In the genomic region with DNA sequence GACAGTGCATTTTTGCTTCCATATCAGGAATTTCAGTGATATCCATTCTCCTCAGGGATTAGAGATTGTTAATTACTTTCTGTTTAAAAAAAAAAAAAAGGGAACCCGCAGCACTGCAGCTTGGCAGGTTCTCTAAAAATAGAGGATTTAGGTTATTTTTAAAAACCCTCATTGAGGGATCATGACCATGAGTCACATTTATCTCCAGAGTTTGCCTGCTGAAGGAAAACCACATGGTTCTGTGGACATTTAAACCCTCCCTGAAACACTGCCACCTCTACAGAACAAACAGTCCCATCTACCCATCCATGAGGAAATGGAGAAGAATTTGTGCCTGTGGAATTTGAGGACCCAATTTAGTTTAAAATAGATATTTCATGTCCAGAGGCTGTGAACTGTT, we compare ENCODE assay signal across 1 cellular context.
TF ChIP-seq lines count a peak whose summit lies in the region.

No MANE protein-coding gene starts in this region.

TF ChIP-seq in A549, 52 proteins besides CTCF, POLR2A, EP300 and RAD21 (continued from another document):
- TF ChIP-seq, protein P1, sequence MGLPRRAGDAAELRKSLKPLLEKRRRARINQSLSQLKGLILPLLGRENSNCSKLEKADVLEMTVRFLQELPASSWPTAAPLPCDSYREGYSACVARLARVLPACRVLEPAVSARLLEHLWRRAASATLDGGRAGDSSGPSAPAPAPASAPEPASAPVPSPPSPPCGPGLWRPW (IDR thresholded peaks at IDR 0.05) = no peak
